Comparison of ENCODE assay signal across 16 cellular contexts in the genomic region with DNA sequence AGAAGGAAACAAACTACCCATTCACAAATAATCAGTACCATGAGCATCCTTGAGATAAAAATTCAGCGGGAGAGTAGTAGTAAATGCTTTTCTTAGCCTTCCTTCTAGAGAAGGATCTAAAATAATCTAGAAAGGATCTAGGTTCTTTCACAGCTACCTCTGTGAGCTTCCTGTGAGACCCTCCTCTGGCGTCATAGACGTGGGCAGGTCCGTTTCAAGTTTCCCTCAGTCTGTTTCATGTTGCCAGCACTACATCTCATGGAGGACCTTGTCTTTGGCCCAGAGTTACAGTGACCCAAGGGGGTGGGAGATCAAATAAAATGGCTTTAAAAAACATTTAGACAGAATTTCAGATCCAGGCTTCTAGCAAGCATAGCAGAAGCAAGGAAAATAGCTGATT.
"Had no signal": no experiment of that assay in that cellular context is flagged by ENCODE, and none has a peak within 500 bp of the region (broad histone marks: within the 10 kb centered on the region; RNA-seq: fewer than 3 reads in every experiment).

No MANE protein-coding gene starts in this region.

- DNase-seq: activated CD8-positive, alpha-beta memory T cell treated with anti-CD3 and anti-CD28 coated beads, Interleukin-2, amount 10 ng/mL, durations not matched to agents 7 days and 5 days; activated naive CD4-positive, alpha-beta T cell treated with anti-CD3 and anti-CD28 coated beads for 36 hours; effector memory CD4-positive, alpha-beta T cell; esophagus squamous epithelium; heart right ventricle; mesenchymal stem cell; mucosa of descending colon; naive B cell; retina; stimulated activated CD4-positive, alpha-beta T cell treated with anti-CD3 and anti-CD28 coated beads, Interleukin-12 subunit alpha, Interleukin-12 subunit beta, amount 100 ng/mL, for 4 hours; stimulated activated CD4-positive, alpha-beta T cell treated with anti-CD3 and anti-CD28 coated beads, Interleukin-1b, Interleukin-23, amount 100 ng/mL, for 48 hours; stomach had no signal

- H3K9me3 Mint-ChIP-seq: activated naive CD4-positive, alpha-beta T cell treated with anti-CD3 and anti-CD28 coated beads for 36 hours; dendritic cell treated with granulocyte-macrophage colony-stimulating factor and Interleukin-4, amounts not matched to agents 40 ng/mL and 50 ng/mL, for 4 days; naive B cell; T-helper 1 cell treated with Interleukin-12 subunit alpha and Interleukin-12 subunit beta and Interleukin-4 antibody, amounts not matched to agents 30 μg/mL and 1 μg/mL, for 36 hours had no signal

- H3K9me3 ChIP-seq: esophagus squamous epithelium, heart right ventricle, mucosa of descending colon, stomach, vagina had no signal

- H3K27ac ChIP-seq: esophagus squamous epithelium, stomach, vagina had no signal

- H3K4me3 ChIP-seq: esophagus squamous epithelium, heart right ventricle, mucosa of descending colon, stomach, vagina had no signal

- H3K27me3 ChIP-seq: esophagus squamous epithelium, heart right ventricle, stomach, vagina had no signal

- H3K27me3 Mint-ChIP-seq: activated CD8-positive, alpha-beta memory T cell treated with anti-CD3 and anti-CD28 coated beads, Interleukin-2, amount 10 ng/mL, durations not matched to agents 7 days and 5 days; dendritic cell treated with granulocyte-macrophage colony-stimulating factor and Interleukin-4, amounts not matched to agents 40 ng/mL and 50 ng/mL, for 4 days; naive B cell had no signal

- H3K36me3 Mint-ChIP-seq: activated CD8-positive, alpha-beta memory T cell treated with anti-CD3 and anti-CD28 coated beads, Interleukin-2, amount 10 ng/mL, durations not matched to agents 7 days and 5 days; naive B cell had no signal

- ATAC-seq: activated CD4-positive, CD25-positive, alpha-beta regulatory T cell treated with anti-CD3 and anti-CD28 coated beads, Interleukin-2, amount 50 U/mL, for 24 hours; activated CD8-positive, alpha-beta memory T cell treated with anti-CD3 and anti-CD28 coated beads, Interleukin-2, amount 10 ng/mL, durations not matched to agents 7 days and 5 days; mucosa of descending colon had no signal

- H3K4me3 Mint-ChIP-seq: activated CD8-positive, alpha-beta memory T cell treated with anti-CD3 and anti-CD28 coated beads, Interleukin-2, amount 10 ng/mL, durations not matched to agents 7 days and 5 days; activated naive CD4-positive, alpha-beta T cell treated with anti-CD3 and anti-CD28 coated beads for 36 hours; dendritic cell treated with granulocyte-macrophage colony-stimulating factor and Interleukin-4, amounts not matched to agents 40 ng/mL and 50 ng/mL, for 4 days; naive B cell; T-helper 1 cell treated with Interleukin-12 subunit alpha and Interleukin-12 subunit beta and Interleukin-4 antibody, amounts not matched to agents 30 μg/mL and 1 μg/mL, for 36 hours had no signal

- H3K27ac Mint-ChIP-seq: activated CD8-positive, alpha-beta memory T cell treated with anti-CD3 and anti-CD28 coated beads, Interleukin-2, amount 10 ng/mL, durations not matched to agents 7 days and 5 days; activated naive CD4-positive, alpha-beta T cell treated with anti-CD3 and anti-CD28 coated beads for 36 hours; dendritic cell treated with granulocyte-macrophage colony-stimulating factor and Interleukin-4, amounts not matched to agents 40 ng/mL and 50 ng/mL, for 4 days; T-helper 1 cell treated with Interleukin-12 subunit alpha and Interleukin-12 subunit beta and Interleukin-4 antibody, amounts not matched to agents 30 μg/mL and 1 μg/mL, for 36 hours had no signal

- H3K36me3 ChIP-seq: esophagus squamous epithelium, heart right ventricle, stomach, vagina had no signal
